ENCODE assay signal across 23 cellular contexts in the genomic region with DNA sequence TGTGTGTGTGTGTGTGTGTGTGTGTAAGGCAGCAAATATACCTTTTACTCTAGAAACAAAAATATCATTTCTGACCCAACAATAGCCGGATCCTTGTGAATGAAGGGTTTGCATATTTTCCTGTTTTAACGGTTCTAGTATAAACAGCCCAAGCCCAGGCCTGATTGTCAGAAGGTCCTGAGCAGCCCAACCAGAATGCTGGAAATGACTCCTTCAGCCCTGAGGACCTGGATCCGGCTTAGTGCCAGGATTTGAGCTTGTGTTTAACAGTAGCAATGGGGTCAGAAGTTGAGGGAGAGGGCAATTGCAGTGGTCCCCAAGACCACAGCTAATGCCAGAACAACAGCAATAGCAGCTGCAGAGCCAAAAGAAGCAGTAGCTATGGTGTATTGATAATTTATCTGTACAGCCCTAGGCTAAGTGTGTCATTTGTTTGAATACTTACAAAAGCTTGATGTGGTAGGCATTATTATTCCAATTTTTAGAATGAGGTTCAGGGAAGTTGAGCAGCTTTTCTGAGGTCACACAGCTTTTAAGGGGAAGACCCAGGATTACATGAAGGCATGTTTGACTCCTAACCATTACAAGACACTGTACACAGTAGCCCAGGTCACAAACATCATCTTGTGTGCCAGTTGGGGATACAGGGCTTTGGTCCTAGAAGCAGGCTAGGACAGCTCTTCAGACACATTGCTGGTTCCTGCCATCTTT. TPM values are rescaled to one million over a fixed set of nuclear protein-coding genes. Genes with fewer than 3 reads are reported as not detected.
DNase-seq lines count a peak whose midpoint lies in the region; ATAC-seq and TF ChIP-seq lines count a peak whose summit lies in the region.
"Had no signal": no experiment of that assay in that cellular context is flagged by ENCODE, and none has a peak within 500 bp of the region (broad histone marks: within the 10 kb centered on the region; RNA-seq: fewer than 3 reads in every experiment).

No MANE protein-coding gene starts in this region.

- no peaks in the 10 kb centered on the region for H3K9me3 ChIP-seq in Panc1 (ENCODE audit: control insufficient read depth, insufficient read depth, low read depth, low read length)
- H3K9me3 ChIP-seq in HAP-1, result no peaks in the 10 kb centered on the region
- no peaks in the 10 kb centered on the region for H3K9me3 ChIP-seq in left ventricle myocardium inferior (replicated peaks)

- POLR2A ChIA-PET in Panc1 (lab: Charles Lee), result no interaction called here

- in situ Hi-C loops in Panc1 (cut with HindIII; ENCODE audit: low pct_unique_long_range_greater_than_20kb, low sequenced_read_pairs) (no loop called here), HAP-1 (cut with MboI; ENCODE audit: low sequenced_read_pairs) (loop anchor here (10.0 kb wide), 1 partner anchor 519 kb away; no protein-coding TSS in a partner anchor)

- H3K4me1 ChIP-seq in Panc1 (ENCODE audit: control insufficient read depth, insufficient read depth, low read length) (peaks cover 14% of the 10 kb centered on the region), HAP-1 (peaks cover 6% of the 10 kb centered on the region), left ventricle myocardium inferior (peaks cover 35% of the 10 kb centered on the region)
- H3K4me1 ChIP-seq: BE2C had no signal

- TF ChIP-seq CTCF in Panc1 (IDR thresholded peaks at IDR 0.05) (no peak), fibroblast of villous mesenchyme (IDR thresholded peaks at IDR 0.05; ENCODE audit: insufficient read depth, low read depth, low read length) (no peak), left ventricle myocardium inferior (IDR thresholded peaks at IDR 0.05; ENCODE audit: borderline replicate concordance) (no peak)

- H3K27me3 ChIP-seq in Panc1 (ENCODE audit: control insufficient read depth, insufficient read depth, low read length) (no peaks in the 10 kb centered on the region), HAP-1 (ENCODE audit: low read depth) (no peaks in the 10 kb centered on the region), left ventricle myocardium inferior (ENCODE audit: low read depth) (peaks cover 68% of the 10 kb centered on the region)

- H3K27ac ChIP-seq in Panc1 (ENCODE audit: low read length), result peak overlapping the region; percentile 19; the same call in 1 of the 2 replicates
- H3K27ac ChIP-seq in left ventricle myocardium inferior (replicated peaks), result no peak overlapping the region
- H3K27ac ChIP-seq: RWPE1 had no signal

- CTCF ChIA-PET in Panc1 (lab: Charles Lee), result interaction anchor here (0.6 to 1.6 kb wide), 6 partner anchors 11 to 563 kb away, joined by 3 to 10 read pairs (median 4); no protein-coding TSS in a partner anchor

- no TSS peak for BruUV-seq in Panc1 (replicated peaks; lab: Mats Ljungman, UMichigan)

- H3K36me3 ChIP-seq in Panc1 (ENCODE audit: control insufficient read depth, insufficient read depth, low read length) (no peaks in the 10 kb centered on the region), HAP-1 (replicated peaks) (no peaks in the 10 kb centered on the region), left ventricle myocardium inferior (no peaks in the 10 kb centered on the region)
- H3K36me3 ChIP-seq: BE2C had no signal

- intact Hi-C loops in Panc1 (cut with micrococcal nuclease; ENCODE audit: unreplicated experiment), result no loop called here
- intact Hi-C loops in left ventricle myocardium inferior (cut with micrococcal nuclease), result no loop called here

- DNase-seq in ELF-1 (ENCODE audit: low read depth, low spot score), result peak; percentile 51
- no peak for DNase-seq in Panc1 (ENCODE audit: low read depth, low spot score)
- DNase-seq in fibroblast of villous mesenchyme (ENCODE audit: low read depth), result peak; percentile 16
- DNase-seq in renal cortical epithelial cell (ENCODE audit: low read depth), result peak; percentile 14
- DNase-seq in HAP-1 (ENCODE audit: low spot score in 2 of 2), result no peak
- DNase-seq in NCI-H1930 (lab: John Stamatoyannopoulos, UW), result no peak
- DNase-seq in NCI-H1417 treated with DMSO at 0.1 percent for 48 hours (lab: John Stamatoyannopoulos, UW), result no peak
- no peak for DNase-seq in left ventricle myocardium inferior
- DNase-seq: 8988T, ACHN, BE2C, Calu3, DMS79 treated with DMSO at 0.1 percent for 48 hours, KG1, MM.1S, NCI-H1694, NCI-H2081, NCI-H2227 treated with DMSO at 0.1 percent for 48 hours, NCI-H526 treated with DMSO at 0.1 percent for 48 hours, SHP77 had no signal

- no peak for ATAC-seq in Panc1

- H3K4me3 ChIP-seq in Panc1 (ENCODE audit: low read depth in 2 of 2, low read length in 2 of 2), result no peak overlapping the region
- no peak overlapping the region for H3K4me3 ChIP-seq in fibroblast of villous mesenchyme (ENCODE audit: low read depth, low read length)
- no peak overlapping the region for H3K4me3 ChIP-seq in HAP-1
- H3K4me3 ChIP-seq in left ventricle myocardium inferior, result no peak overlapping the region

RNA-seq across cellular contexts. Expression of a gene that starts 12.8 kb away (rescaled TPM):
- total RNA-seq in Panc1 (2021; ENCODE audit: unreplicated experiment) (12.7 TPM), fibroblast of villous mesenchyme (49.7 and 52.8 TPM in 2 replicates), renal cortical epithelial cell (0.35 and 1.8 TPM in 2 replicates), left ventricle myocardium inferior (not detected)
- 12.0 TPM for polyA plus RNA-seq in Panc1 (2012; ENCODE audit: insufficient read length)
- total RNA-seq: SK-MEL-5 had no signal
- polyA plus RNA-seq: CD14-positive monocyte had no signal

RNA-seq across cellular contexts. Expression of a gene that starts 12.9 kb away (rescaled TPM):
- total RNA-seq in Panc1 (2021; ENCODE audit: unreplicated experiment), result 11.4 TPM
- polyA plus RNA-seq in Panc1 (2012; ENCODE audit: insufficient read length), result 5.2 TPM
- total RNA-seq in fibroblast of villous mesenchyme, result 61.8 and 101 TPM in 2 replicates
- 0.87 and 2.9 TPM in 2 replicates for total RNA-seq in renal cortical epithelial cell
- not detected for total RNA-seq in left ventricle myocardium inferior
- total RNA-seq: SK-MEL-5 had no signal
- polyA plus RNA-seq: CD14-positive monocyte had no signal

Comparison
In these comparisons a context has a peak if more than half of its experiments do, and no peak if none do; other contexts are left out.
1. DNase-seq: peak in ELF-1 (single experiment), fibroblast of villous mesenchyme (single experiment) and renal cortical epithelial cell (single experiment); none in Panc1 (single experiment), HAP-1 (0 of 2), NCI-H1930 (0 of 2), NCI-H1417 treated with DMSO at 0.1 percent for 48 hours (single experiment) and left ventricle myocardium inferior (single experiment).